Comparison of ENCODE assay signal across 1 cellular context in genomic region chr15:92393287-92393993, GRCh38.
A peak's percentile ranks its signal among the peaks of the same experiment; 100 is the strongest.
TF ChIP-seq lines count a peak whose summit lies in the region.

ST8SIA2 (plus strand) TSS chr15:92393881; CDS start chr15:92394065, 184 bp downstream.

TF ChIP-seq in HEK293, 187 proteins besides CTCF, POLR2A, EP300 and RAD21 (continued from another document):
- TF ChIP-seq ZBTB26 (tag by site-specific recombination; optimal IDR thresholded peaks at IDR 0.05) (peak; percentile 83), SCRT1 (tag by site-specific recombination; IDR thresholded peaks at IDR 0.05; ENCODE audit: borderline replicate concordance) (no peak), MZF1 (tag by site-specific recombination; IDR thresholded peaks at IDR 0.05; ENCODE audit: borderline replicate concordance) (no peak), ZBTB49 (tag by site-specific recombination; IDR thresholded peaks at IDR 0.05; ENCODE audit: low read depth) (no peak), KLF10 (tag by site-specific recombination; IDR thresholded peaks at IDR 0.05) (no peak), MYNN (tag by site-specific recombination; IDR thresholded peaks at IDR 0.05; ENCODE audit: borderline replicate concordance) (no peak), WT1 (tag by site-specific recombination; IDR thresholded peaks at IDR 0.05) (peak; percentile 50), OVOL3 (tag by site-specific recombination; IDR thresholded peaks at IDR 0.05) (no peak), ZNF600 (tag by site-specific recombination; IDR thresholded peaks at IDR 0.05) (peak; percentile 89), HOXC10 (CRISPR knock-in tag; IDR thresholded peaks at IDR 0.05) (0 out of 2 replicates have a peak, but pooled peaks have one; percentile 65), PATZ1 (tag by site-specific recombination; IDR thresholded peaks at IDR 0.05) (no peak), KLF16 (tag by site-specific recombination; IDR thresholded peaks at IDR 0.05) (0 out of 2 replicates have a peak, but pooled peaks have one; percentile 12), ZBTB20 (tag by site-specific recombination; IDR thresholded peaks at IDR 0.05) (peak; percentile 27; the same call in 1 of the 2 replicates), ZFHX2 (tag by site-specific recombination; conservative IDR thresholded peaks at IDR 0.05) (peak; percentile 34; the same call in 1 of the 2 replicates), ZSCAN30 (tag by site-specific recombination; IDR thresholded peaks at IDR 0.05) (no peak), ZNF677 (tag by site-specific recombination; IDR thresholded peaks at IDR 0.05) (no peak), ZNF202 (tag by site-specific recombination; IDR thresholded peaks at IDR 0.05; ENCODE audit: borderline replicate concordance) (no peak), ZNF623 (tag by site-specific recombination; IDR thresholded peaks at IDR 0.05) (no peak), SP3 (tag by site-specific recombination; IDR thresholded peaks at IDR 0.05) (0 out of 2 replicates have a peak, but pooled peaks have one; percentile 16), REST (tag by site-specific recombination; IDR thresholded peaks at IDR 0.05) (no peak), ZNF146 (tag by site-specific recombination; IDR thresholded peaks at IDR 0.05) (no peak), ZFP41 (tag by site-specific recombination; IDR thresholded peaks at IDR 0.05; ENCODE audit: borderline replicate concordance) (no peak)
